16 cellular contexts compared by ENCODE assay signal in genomic region chr21:42313501-42313969, GRCh38. TPM values are rescaled to one million over a fixed set of nuclear protein-coding genes. Genes with fewer than 3 reads are reported as not detected.
A peak's percentile ranks its signal among the peaks of the same experiment; 100 is the strongest.
DNase-seq lines count a peak whose midpoint lies in the region; ATAC-seq and TF ChIP-seq lines count a peak whose summit lies in the region.
"Had no signal": no experiment of that assay in that cellular context is flagged by ENCODE, and none has a peak within 500 bp of the region (broad histone marks: within the 10 kb centered on the region; RNA-seq: fewer than 3 reads in every experiment).

No MANE protein-coding gene starts in this region.

- peaks cover 6% of the 10 kb centered on the region for H3K4me1 Mint-ChIP-seq in activated T-helper 1 cell treated with anti-CD3 and anti-CD28 coated beads, Interleukin-12 subunit alpha, Interleukin-12 subunit beta, Interleukin-2, Interleukin-4 antibody, amounts not matched to agents 30 ng/mL and 10 ng/mL and 1 ng/mL, durations not matched to agents 14 hours and 24 hours and 36 hours (ENCODE audit: low read depth)

- no peak for ATAC-seq in HG03460 (IDR thresholded peaks at IDR 0.05; ENCODE audit: unreplicated experiment)
- ATAC-seq in HG03108 (IDR thresholded peaks at IDR 0.05; ENCODE audit: unreplicated experiment), result no peak
- ATAC-seq: activated naive CD4-positive, alpha-beta T cell treated with anti-CD3 and anti-CD28 coated beads, Interleukin-2, amount 50 U/mL, for 72 hours had no signal

- intact Hi-C loops in adrenal gland (cut with DNase I), result no loop called here
- intact Hi-C loops in activated T-helper 1 cell treated with anti-CD3 and anti-CD28 coated beads, Interleukin-12 subunit alpha, Interleukin-12 subunit beta, Interleukin-2, Interleukin-4 antibody, amounts not matched to agents 30 ng/mL and 10 ng/mL and 1 ng/mL, durations not matched to agents 14 hours and 24 hours and 36 hours (cut with micrococcal nuclease), result no loop called here

- H3K4me3 ChIP-seq in adrenal gland, result no peak overlapping the region
- peak overlapping the region; percentile 34 for H3K4me3 ChIP-seq in rectal smooth muscle tissue (ENCODE audit: low read length)
- H3K4me3 ChIP-seq: suprapubic skin had no signal

- peak; percentile 32 for DNase-seq in NCI-H2196 (lab: John Stamatoyannopoulos, UW; ENCODE audit: unreplicated experiment)
- no peak for DNase-seq in NCI-H2196 treated with DMSO at 0.1 percent for 48 hours (lab: John Stamatoyannopoulos, UW; ENCODE audit: unreplicated experiment)
- peak; percentile 95 for DNase-seq in NCI-H2107 (lab: John Stamatoyannopoulos, UW)
- DNase-seq in adrenal gland, result peak in 5 of 7 donors; percentile 36 to 70 (median 55)
- no peak for DNase-seq in activated T-helper 1 cell treated with anti-CD3 and anti-CD28 coated beads, Interleukin-12 subunit alpha, Interleukin-12 subunit beta, Interleukin-2, Interleukin-4 antibody, amounts not matched to agents 30 ng/mL and 10 ng/mL and 1 ng/mL, durations not matched to agents 14 hours and 24 hours and 36 hours (ENCODE audit: low spot score)
- DNase-seq: activated CD4-positive, alpha-beta T cell treated with anti-CD3 and anti-CD28 coated beads for 48 hours; EL; Karpas-422; SIG-M5; stimulated activated CD4-positive, alpha-beta T cell treated with anti-CD3 and anti-CD28 coated beads, Interleukin-4, amount 100 ng/mL, for 4 hours had no signal

- 30 to 51% (median 39%) methylated on average over 7 to 13 of the region's 13 CpGs for WGBS in adrenal gland, 4 donors

- H3K9ac ChIP-seq in rectal smooth muscle tissue (ENCODE audit: low read length), result no peak overlapping the region

- H3K27me3 ChIP-seq in adrenal gland (peaks cover 6% of the 10 kb centered on the region), rectal smooth muscle tissue (ENCODE audit: control insufficient read depth, insufficient read depth, low read length) (peaks cover 2% of the 10 kb centered on the region)

- no peak overlapping the region for H3K27ac Mint-ChIP-seq in activated T-helper 1 cell treated with anti-CD3 and anti-CD28 coated beads, Interleukin-12 subunit alpha, Interleukin-12 subunit beta, Interleukin-2, Interleukin-4 antibody, amounts not matched to agents 30 ng/mL and 10 ng/mL and 1 ng/mL, durations not matched to agents 14 hours and 24 hours and 36 hours
- H3K27ac Mint-ChIP-seq: activated naive CD4-positive, alpha-beta T cell treated with anti-CD3 and anti-CD28 coated beads, Interleukin-2, amount 50 U/mL, for 72 hours had no signal

- H3K4me3 Mint-ChIP-seq in activated T-helper 1 cell treated with anti-CD3 and anti-CD28 coated beads, Interleukin-12 subunit alpha, Interleukin-12 subunit beta, Interleukin-2, Interleukin-4 antibody, amounts not matched to agents 30 ng/mL and 10 ng/mL and 1 ng/mL, durations not matched to agents 14 hours and 24 hours and 36 hours, result no peak overlapping the region
- H3K4me3 Mint-ChIP-seq: nephron had no signal

- peaks cover 6% of the 10 kb centered on the region for H3K27me3 Mint-ChIP-seq in activated T-helper 1 cell treated with anti-CD3 and anti-CD28 coated beads, Interleukin-12 subunit alpha, Interleukin-12 subunit beta, Interleukin-2, Interleukin-4 antibody, amounts not matched to agents 30 ng/mL and 10 ng/mL and 1 ng/mL, durations not matched to agents 14 hours and 24 hours and 36 hours (ENCODE audit: insufficient read depth)

- no peaks in the 10 kb centered on the region for H3K36me3 ChIP-seq in adrenal gland (replicated peaks in 1 of 2)
- no peaks in the 10 kb centered on the region for H3K36me3 ChIP-seq in rectal smooth muscle tissue (ENCODE audit: control insufficient read depth, insufficient read depth, low read length)
- H3K36me3 ChIP-seq: suprapubic skin had no signal

- peak overlapping the region in 1 of 5 donors; percentile 34 for H3K27ac ChIP-seq in adrenal gland
- H3K27ac ChIP-seq in rectal smooth muscle tissue (ENCODE audit: low read depth, low read length), result no peak overlapping the region
- H3K27ac ChIP-seq: suprapubic skin had no signal

- H3K36me3 Mint-ChIP-seq in activated T-helper 1 cell treated with anti-CD3 and anti-CD28 coated beads, Interleukin-12 subunit alpha, Interleukin-12 subunit beta, Interleukin-2, Interleukin-4 antibody, amounts not matched to agents 30 ng/mL and 10 ng/mL and 1 ng/mL, durations not matched to agents 14 hours and 24 hours and 36 hours (ENCODE audit: low read depth), result no peaks in the 10 kb centered on the region
- H3K36me3 Mint-ChIP-seq: activated naive CD4-positive, alpha-beta T cell treated with anti-CD3 and anti-CD28 coated beads, Interleukin-2, amount 50 U/mL, for 72 hours had no signal

- H3K4me1 ChIP-seq in adrenal gland (replicated peaks in 1 of 2) (peaks cover 0 to 4% of the 10 kb centered on the region in 2 donors), rectal smooth muscle tissue (ENCODE audit: control insufficient read depth, insufficient read depth, low read length) (no peaks in the 10 kb centered on the region)

- TF ChIP-seq POLR2A in adrenal gland (IDR thresholded peaks at IDR 0.05), result no peak

- no peaks in the 10 kb centered on the region for H3K9me3 ChIP-seq in adrenal gland (replicated peaks in 1 of 3)
- H3K9me3 ChIP-seq: suprapubic skin had no signal

- H3K9me3 Mint-ChIP-seq in activated T-helper 1 cell treated with anti-CD3 and anti-CD28 coated beads, Interleukin-12 subunit alpha, Interleukin-12 subunit beta, Interleukin-2, Interleukin-4 antibody, amounts not matched to agents 30 ng/mL and 10 ng/mL and 1 ng/mL, durations not matched to agents 14 hours and 24 hours and 36 hours, result no peaks in the 10 kb centered on the region
- H3K9me3 Mint-ChIP-seq: activated naive CD4-positive, alpha-beta T cell treated with anti-CD3 and anti-CD28 coated beads, Interleukin-2, amount 50 U/mL, for 72 hours; nephron had no signal

- no peak for TF ChIP-seq CTCF in adrenal gland (IDR thresholded peaks at IDR 0.05)

RNA-seq across cellular contexts. Expression of gene TFF3, which starts 1.7 kb away (rescaled TPM):
- 10 to 100 TPM in 4 of 8 donors, 1 to 10 TPM in 4; 3.3 to 29.3 (median 11.1) TPM for total RNA-seq in adrenal gland
- 10 to 100 TPM in 2 of 3 donors, 1 to 10 TPM in 1; 1.2 to 42.3 (median 20.4) TPM for polyA plus RNA-seq in adrenal gland
- not detected in 2 replicates for total RNA-seq in activated T-helper 1 cell treated with anti-CD3 and anti-CD28 coated beads, Interleukin-12 subunit alpha, Interleukin-12 subunit beta, Interleukin-2, Interleukin-4 antibody, amounts not matched to agents 30 ng/mL and 10 ng/mL and 1 ng/mL, durations not matched to agents 14 hours and 24 hours and 36 hours
- total RNA-seq: activated naive CD4-positive, alpha-beta T cell treated with anti-CD3 and anti-CD28 coated beads, Interleukin-2, amount 50 U/mL, for 72 hours had no signal

RNA-seq across cellular contexts. Expression of gene TFF2, which starts 37.3 kb away (rescaled TPM):
- total RNA-seq in adrenal gland, result not detected
- polyA plus RNA-seq in adrenal gland, result under 1 TPM in 1 of 3 donors, not detected in 2; 0.17 TPM
- total RNA-seq in activated T-helper 1 cell treated with anti-CD3 and anti-CD28 coated beads, Interleukin-12 subunit alpha, Interleukin-12 subunit beta, Interleukin-2, Interleukin-4 antibody, amounts not matched to agents 30 ng/mL and 10 ng/mL and 1 ng/mL, durations not matched to agents 14 hours and 24 hours and 36 hours, result not detected in 2 replicates
- total RNA-seq: activated naive CD4-positive, alpha-beta T cell treated with anti-CD3 and anti-CD28 coated beads, Interleukin-2, amount 50 U/mL, for 72 hours; suprapubic skin had no signal

RNA-seq across cellular contexts. Expression of gene TFF1, which starts 52.8 kb away (rescaled TPM):
- total RNA-seq in adrenal gland, result under 1 TPM in 1 of 8 donors, not detected in 7; 0.72 TPM
- polyA plus RNA-seq in adrenal gland, result 1 to 10 TPM in 1 of 3 donors, not detected in 2; 1.5 TPM
- not detected in 2 replicates for total RNA-seq in activated T-helper 1 cell treated with anti-CD3 and anti-CD28 coated beads, Interleukin-12 subunit alpha, Interleukin-12 subunit beta, Interleukin-2, Interleukin-4 antibody, amounts not matched to agents 30 ng/mL and 10 ng/mL and 1 ng/mL, durations not matched to agents 14 hours and 24 hours and 36 hours
- total RNA-seq: activated naive CD4-positive, alpha-beta T cell treated with anti-CD3 and anti-CD28 coated beads, Interleukin-2, amount 50 U/mL, for 72 hours; suprapubic skin had no signal

Comparison
In these comparisons a context has a peak if more than half of its experiments do, and no peak if none do; other contexts are left out.
1. DNase-seq: peak in NCI-H2196 (single experiment), NCI-H2107 (single experiment) and adrenal gland (5 of 7); none in NCI-H2196 treated with DMSO at 0.1 percent for 48 hours (single experiment) and activated T-helper 1 cell treated with anti-CD3 and anti-CD28 coated beads, Interleukin-12 subunit alpha, Interleukin-12 subunit beta, Interleukin-2, Interleukin-4 antibody, amounts not matched to agents 30 ng/mL and 10 ng/mL and 1 ng/mL, durations not matched to agents 14 hours and 24 hours and 36 hours (single experiment).